ENCODE assay signal across 8 cellular contexts in the genomic region with DNA sequence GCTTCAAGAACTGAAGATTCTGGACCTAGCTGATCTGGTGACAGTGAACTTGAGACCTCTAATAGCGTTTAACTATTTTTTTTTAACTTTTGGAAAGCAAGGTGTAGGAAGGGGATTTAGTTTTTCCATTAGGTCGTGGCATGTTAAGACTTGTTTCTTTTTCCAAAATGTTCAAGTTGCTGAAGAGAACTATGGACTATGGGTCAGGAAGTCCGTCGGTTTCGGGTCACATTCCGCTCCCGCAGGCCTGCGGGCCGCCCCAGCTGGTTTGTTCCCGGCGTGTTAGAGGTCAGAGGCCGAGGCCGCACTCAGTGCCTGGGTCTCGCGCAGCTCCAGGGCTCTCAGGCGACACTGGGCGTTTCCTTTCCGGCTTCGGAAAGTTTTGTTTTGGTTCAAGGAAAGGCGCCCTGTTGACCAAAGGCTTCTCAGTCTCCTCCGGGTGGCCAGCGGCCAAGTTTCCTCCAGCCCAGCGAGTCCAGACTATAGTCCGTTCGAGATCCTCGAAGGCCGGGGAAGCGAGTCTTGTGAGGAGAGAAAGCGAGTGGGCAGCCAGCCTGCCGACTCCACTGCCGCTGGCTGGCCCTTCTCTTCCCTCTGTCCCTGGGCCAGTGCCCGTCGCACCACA. TPM values are rescaled to one million over a fixed set of nuclear protein-coding genes. Genes with fewer than 3 reads are reported as not detected.
A peak's percentile ranks its signal among the peaks of the same experiment; 100 is the strongest.
DNase-seq lines count a peak whose midpoint lies in the region; ATAC-seq and TF ChIP-seq lines count a peak whose summit lies in the region.

No MANE protein-coding gene starts in this region.

- peak; percentile 22 for DNase-seq in NCI-H1105 treated with DMSO at 0.1 percent for 48 hours (lab: John Stamatoyannopoulos, UW)
- DNase-seq in NCI-H1105 (lab: John Stamatoyannopoulos, UW): no peak
- no peak for DNase-seq in Panc1 (ENCODE audit: low read depth, low spot score)
- peak; percentile 88 for DNase-seq in endodermal cell
- peak; percentile 82 for DNase-seq in myocyte (ENCODE audit: low read depth)
- DNase-seq in SKM-1 (lab: John Stamatoyannopoulos, UW; ENCODE audit: unreplicated experiment): no peak
- DNase-seq in GM13976 (ENCODE audit: low spot score): no peak

- H3K27ac Mint-ChIP-seq in endodermal cell: peak overlapping the region; percentile 97

- peak; percentile 45 for ATAC-seq in HG02759 (IDR thresholded peaks at IDR 0.05; ENCODE audit: unreplicated experiment)
- peak; percentile 71 for ATAC-seq in Panc1

- H3K4me3 Mint-ChIP-seq in endodermal cell: peak overlapping the region; percentile 81

- peak overlapping the region; percentile 47 for H3K9ac ChIP-seq in endodermal cell (ENCODE audit: extremely low read depth, low read length, poor library complexity, severe bottlenecking)

- CTCF ChIA-PET in Panc1 (lab: Charles Lee): interaction anchor here (0.7 to 1.0 kb wide), 2 partner anchors 13 to 261 kb away, joined by 3 to 4 read pairs; no protein-coding TSS in a partner anchor

- TSS peak; percentile 96 for BruUV-seq in Panc1 (replicated peaks; lab: Mats Ljungman, UMichigan)

- peaks cover 3% of the 10 kb centered on the region for H3K27me3 Mint-ChIP-seq in endodermal cell (ENCODE audit: insufficient read depth)

- H3K36me3 ChIP-seq in Panc1 (ENCODE audit: control insufficient read depth, insufficient read depth, low read length) (no peaks in the 10 kb centered on the region), endodermal cell (ENCODE audit: control insufficient read depth, insufficient read depth, low read length) (no peaks in the 10 kb centered on the region)

- intact Hi-C loops in Panc1 (cut with micrococcal nuclease; ENCODE audit: unreplicated experiment): no loop called here

- WGBS in endodermal cell (ENCODE audit: insufficient coverage in 1 of 2, insufficient read length in 1 of 2), 2 experiments: 45 to 68% methylated on average over 16 to 33 of the region's 33 CpGs

- in situ Hi-C loops in Panc1 (cut with HindIII; ENCODE audit: low pct_unique_long_range_greater_than_20kb, low sequenced_read_pairs): no loop called here
- in situ Hi-C loops in GM13976 (cut with MboI; ENCODE audit: low sequenced_read_pairs, unreplicated experiment): no loop called here

- H3K4me3 ChIP-seq in Panc1 (ENCODE audit: low read depth in 2 of 2, low read length in 2 of 2): peak overlapping the region; percentile 71 to 77
- H3K4me3 ChIP-seq in endodermal cell (ENCODE audit: low read length): peak overlapping the region; percentile 89

- POLR2A ChIA-PET in Panc1 (lab: Charles Lee): interaction anchor here (0.5 to 0.6 kb wide), 2 partner anchors 70 to 1360 kb away, joined by 4 to 9 read pairs; no protein-coding TSS in a partner anchor

- H3K27me3 ChIP-seq in Panc1 (ENCODE audit: control insufficient read depth, insufficient read depth, low read length) (no peaks in the 10 kb centered on the region), endodermal cell (ENCODE audit: control insufficient read depth, insufficient read depth, low read length, poor library complexity, severe bottlenecking) (no peaks in the 10 kb centered on the region)

- H3K27ac ChIP-seq in Panc1 (ENCODE audit: low read length) (peak overlapping the region; percentile 93), endodermal cell (ENCODE audit: low read depth, low read length) (peak overlapping the region; percentile 27)

- no peaks in the 10 kb centered on the region for H3K36me3 Mint-ChIP-seq in endodermal cell (ENCODE audit: low read depth)

- H3K4me1 ChIP-seq in Panc1 (ENCODE audit: control insufficient read depth, insufficient read depth, low read length): peaks cover 30% of the 10 kb centered on the region
- H3K4me1 ChIP-seq in endodermal cell (ENCODE audit: control insufficient read depth, insufficient read depth, low read length): no peaks in the 10 kb centered on the region

- TF ChIP-seq CTCF in Panc1 (IDR thresholded peaks at IDR 0.05) (no peak), endodermal cell (conservative IDR thresholded peaks at IDR 0.05) (no peak), GM13976 (IDR thresholded peaks at IDR 0.05; ENCODE audit: borderline replicate concordance, control extremely low read depth, extremely low read depth, insufficient read depth, missing control alignments) (no peak)

- H3K4me1 Mint-ChIP-seq in endodermal cell: peaks cover 21% of the 10 kb centered on the region

- H3K9me3 ChIP-seq in Panc1 (ENCODE audit: control insufficient read depth, insufficient read depth, low read depth, low read length) (no peaks in the 10 kb centered on the region), endodermal cell (ENCODE audit: control insufficient read depth, low read length) (no peaks in the 10 kb centered on the region)

- no peaks in the 10 kb centered on the region for H3K9me3 Mint-ChIP-seq in endodermal cell

RNA-seq across cellular contexts. Expression of a gene that starts 0.6 kb away (rescaled TPM):
- total RNA-seq in Panc1 (2021; ENCODE audit: unreplicated experiment): 25.3 TPM
- polyA plus RNA-seq in Panc1 (2012; ENCODE audit: insufficient read length): 12.2 TPM
- 10 to 100 TPM; 16.8 to 18.5 TPM for total RNA-seq in endodermal cell
- 13.1 TPM for polyA plus RNA-seq in endodermal cell (2013, experiment 1 of 2)
- 12.4 TPM for polyA plus RNA-seq in endodermal cell (2013, experiment 2 of 2)
- 12.5 and 14.7 TPM in 2 replicates for total RNA-seq in myocyte
- polyA plus RNA-seq in myocyte (2012): 7.0 TPM

Comparison
In these comparisons a context has a peak if more than half of its experiments do, and no peak if none do; other contexts are left out.
1. DNase-seq: peak in NCI-H1105 treated with DMSO at 0.1 percent for 48 hours (single experiment), endodermal cell (single experiment) and myocyte (single experiment); none in NCI-H1105 (single experiment), Panc1 (single experiment), SKM-1 (single experiment) and GM13976 (single experiment).